1 cellular context compared by ENCODE assay signal in genomic region chr19:8412783-8413592, GRCh38.
A peak's percentile ranks its signal among the peaks of the same experiment; 100 is the strongest.
TF ChIP-seq lines count a peak whose summit lies in the region.

Gene MARCHF2 (plus strand): TSS chr19:8413305. CDS start chr19:8421841, 8,536 bp downstream.

TF ChIP-seq in HepG2, 621 proteins besides CTCF, POLR2A, EP300 and RAD21 (continued from another document and continues in another):
- TF ChIP-seq, protein P1, sequence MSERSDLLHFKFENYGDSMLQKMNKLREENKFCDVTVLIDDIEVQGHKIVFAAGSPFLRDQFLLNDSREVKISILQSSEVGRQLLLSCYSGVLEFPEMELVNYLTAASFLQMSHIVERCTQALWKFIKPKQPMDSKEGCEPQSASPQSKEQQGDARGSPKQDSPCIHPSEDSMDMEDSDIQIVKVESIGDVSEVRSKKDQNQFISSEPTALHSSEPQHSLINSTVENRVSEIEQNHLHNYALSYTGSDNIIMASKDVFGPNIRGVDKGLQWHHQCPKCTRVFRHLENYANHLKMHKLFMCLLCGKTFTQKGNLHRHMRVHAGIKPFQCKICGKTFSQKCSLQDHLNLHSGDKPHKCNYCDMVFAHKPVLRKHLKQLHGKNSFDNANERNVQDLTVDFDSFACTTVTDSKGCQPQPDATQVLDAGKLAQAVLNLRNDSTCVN (CRISPR knock-in tag; IDR thresholded peaks at IDR 0.05; ENCODE audit: borderline replicate concordance), result no peak
- no peak for TF ChIP-seq ZNF629 (CRISPR knock-in tag; conservative IDR thresholded peaks at IDR 0.05)
- TF ChIP-seq SP5 (CRISPR knock-in tag; IDR thresholded peaks at IDR 0.05; ENCODE audit: borderline replicate concordance, low read depth), result peak; percentile 56; the same call in 1 of the 2 replicates
- no peak for TF ChIP-seq TBP (CRISPR knock-in tag; IDR thresholded peaks at IDR 0.05)
- TF ChIP-seq, protein P2, sequence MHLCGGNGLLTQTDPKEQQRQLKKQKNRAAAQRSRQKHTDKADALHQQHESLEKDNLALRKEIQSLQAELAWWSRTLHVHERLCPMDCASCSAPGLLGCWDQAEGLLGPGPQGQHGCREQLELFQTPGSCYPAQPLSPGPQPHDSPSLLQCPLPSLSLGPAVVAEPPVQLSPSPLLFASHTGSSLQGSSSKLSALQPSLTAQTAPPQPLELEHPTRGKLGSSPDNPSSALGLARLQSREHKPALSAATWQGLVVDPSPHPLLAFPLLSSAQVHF (CRISPR knock-in tag; IDR thresholded peaks at IDR 0.05), result no peak
- peak; percentile 53 for TF ChIP-seq STAG1 (CRISPR knock-in tag; IDR thresholded peaks at IDR 0.05)
- TF ChIP-seq ZFP36 (IDR thresholded peaks at IDR 0.05; ENCODE audit: borderline replicate concordance, low read depth, low read length, partially characterized antibody), result no peak
- no peak for TF ChIP-seq ZNF652 (CRISPR knock-in tag; IDR thresholded peaks at IDR 0.05; ENCODE audit: borderline replicate concordance, low read depth)
- TF ChIP-seq ZNF777 (CRISPR knock-in tag; IDR thresholded peaks at IDR 0.05), result no peak
- no peak for TF ChIP-seq ZNF501 (CRISPR knock-in tag; IDR thresholded peaks at IDR 0.05)
- TF ChIP-seq ZNF574 (CRISPR knock-in tag; IDR thresholded peaks at IDR 0.05), result peak; percentile 20; the same call in 1 of the 2 replicates
- TF ChIP-seq RBAK (CRISPR knock-in tag; IDR thresholded peaks at IDR 0.05), result no peak
- peak; percentile 74 for TF ChIP-seq ZFX (CRISPR knock-in tag; IDR thresholded peaks at IDR 0.05; ENCODE audit: low read depth)
- TF ChIP-seq SCMH1 (CRISPR knock-in tag; IDR thresholded peaks at IDR 0.05; ENCODE audit: borderline replicate concordance), result no peak
- peak; percentile 66 for TF ChIP-seq ARID3A (IDR thresholded peaks at IDR 0.05; ENCODE audit: low read depth, low read length)
- TF ChIP-seq MBNL3 (CRISPR knock-in tag; conservative IDR thresholded peaks at IDR 0.05), result no peak
- no peak for TF ChIP-seq ZNF749 (CRISPR knock-in tag; IDR thresholded peaks at IDR 0.05; ENCODE audit: borderline replicate concordance)
- TF ChIP-seq NFKB2 (CRISPR knock-in tag; IDR thresholded peaks at IDR 0.05; ENCODE audit: borderline replicate concordance), result no peak
- TF ChIP-seq KAT8 (CRISPR knock-in tag; IDR thresholded peaks at IDR 0.05), result 0 out of 2 replicates have a peak, but pooled peaks have one; percentile 27
- no peak for TF ChIP-seq YEATS4 (CRISPR knock-in tag; IDR thresholded peaks at IDR 0.05; ENCODE audit: borderline replicate concordance)
- TF ChIP-seq THAP11 (CRISPR knock-in tag; IDR thresholded peaks at IDR 0.05), result 0 out of 2 replicates have a peak, but pooled peaks have one; percentile 37
- TF ChIP-seq, protein P3, sequence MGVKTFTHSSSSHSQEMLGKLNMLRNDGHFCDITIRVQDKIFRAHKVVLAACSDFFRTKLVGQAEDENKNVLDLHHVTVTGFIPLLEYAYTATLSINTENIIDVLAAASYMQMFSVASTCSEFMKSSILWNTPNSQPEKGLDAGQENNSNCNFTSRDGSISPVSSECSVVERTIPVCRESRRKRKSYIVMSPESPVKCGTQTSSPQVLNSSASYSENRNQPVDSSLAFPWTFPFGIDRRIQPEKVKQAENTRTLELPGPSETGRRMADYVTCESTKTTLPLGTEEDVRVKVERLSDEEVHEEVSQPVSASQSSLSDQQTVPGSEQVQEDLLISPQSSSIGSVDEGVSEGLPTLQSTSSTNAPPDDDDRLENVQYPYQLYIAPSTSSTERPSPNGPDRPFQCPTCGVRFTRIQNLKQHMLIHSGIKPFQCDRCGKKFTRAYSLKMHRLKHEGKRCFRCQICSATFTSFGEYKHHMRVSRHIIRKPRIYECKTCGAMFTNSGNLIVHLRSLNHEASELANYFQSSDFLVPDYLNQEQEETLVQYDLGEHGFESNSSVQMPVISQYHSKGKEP (CRISPR knock-in tag; IDR thresholded peaks at IDR 0.05), result no peak
- TF ChIP-seq CAMTA2 (CRISPR knock-in tag; IDR thresholded peaks at IDR 0.05; ENCODE audit: borderline replicate concordance), result no peak
- TF ChIP-seq SMYD3 (CRISPR knock-in tag; IDR thresholded peaks at IDR 0.05), result no peak
- TF ChIP-seq HES4 (CRISPR knock-in tag; IDR thresholded peaks at IDR 0.05; ENCODE audit: borderline replicate concordance), result no peak
- peak; percentile 49; the same call in 1 of the 2 replicates for TF ChIP-seq ZNF788 (CRISPR knock-in tag; IDR thresholded peaks at IDR 0.05; ENCODE audit: borderline replicate concordance)
- TF ChIP-seq, protein P4, sequence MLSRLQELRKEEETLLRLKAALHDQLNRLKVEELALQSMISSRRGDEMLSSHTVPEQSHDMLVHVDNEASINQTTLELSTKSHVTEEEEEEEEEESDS (CRISPR knock-in tag; IDR thresholded peaks at IDR 0.05; ENCODE audit: borderline replicate concordance), result no peak
- no peak for TF ChIP-seq TCF7L2 (IDR thresholded peaks at IDR 0.05; ENCODE audit: low read depth, low read length)
- no peak for TF ChIP-seq CREBL2 (CRISPR knock-in tag; IDR thresholded peaks at IDR 0.05; ENCODE audit: borderline replicate concordance)
- TF ChIP-seq, protein P5, sequence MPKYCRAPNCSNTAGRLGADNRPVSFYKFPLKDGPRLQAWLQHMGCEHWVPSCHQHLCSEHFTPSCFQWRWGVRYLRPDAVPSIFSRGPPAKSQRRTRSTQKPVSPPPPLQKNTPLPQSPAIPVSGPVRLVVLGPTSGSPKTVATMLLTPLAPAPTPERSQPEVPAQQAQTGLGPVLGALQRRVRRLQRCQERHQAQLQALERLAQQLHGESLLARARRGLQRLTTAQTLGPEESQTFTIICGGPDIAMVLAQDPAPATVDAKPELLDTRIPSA (CRISPR knock-in tag; IDR thresholded peaks at IDR 0.05; ENCODE audit: borderline replicate concordance), result no peak
- TF ChIP-seq DRAP1 (CRISPR knock-in tag; IDR thresholded peaks at IDR 0.05), result peak; percentile 69
- no peak for TF ChIP-seq ZNF567 (CRISPR knock-in tag; IDR thresholded peaks at IDR 0.05; ENCODE audit: borderline replicate concordance)
- TF ChIP-seq, protein P6, sequence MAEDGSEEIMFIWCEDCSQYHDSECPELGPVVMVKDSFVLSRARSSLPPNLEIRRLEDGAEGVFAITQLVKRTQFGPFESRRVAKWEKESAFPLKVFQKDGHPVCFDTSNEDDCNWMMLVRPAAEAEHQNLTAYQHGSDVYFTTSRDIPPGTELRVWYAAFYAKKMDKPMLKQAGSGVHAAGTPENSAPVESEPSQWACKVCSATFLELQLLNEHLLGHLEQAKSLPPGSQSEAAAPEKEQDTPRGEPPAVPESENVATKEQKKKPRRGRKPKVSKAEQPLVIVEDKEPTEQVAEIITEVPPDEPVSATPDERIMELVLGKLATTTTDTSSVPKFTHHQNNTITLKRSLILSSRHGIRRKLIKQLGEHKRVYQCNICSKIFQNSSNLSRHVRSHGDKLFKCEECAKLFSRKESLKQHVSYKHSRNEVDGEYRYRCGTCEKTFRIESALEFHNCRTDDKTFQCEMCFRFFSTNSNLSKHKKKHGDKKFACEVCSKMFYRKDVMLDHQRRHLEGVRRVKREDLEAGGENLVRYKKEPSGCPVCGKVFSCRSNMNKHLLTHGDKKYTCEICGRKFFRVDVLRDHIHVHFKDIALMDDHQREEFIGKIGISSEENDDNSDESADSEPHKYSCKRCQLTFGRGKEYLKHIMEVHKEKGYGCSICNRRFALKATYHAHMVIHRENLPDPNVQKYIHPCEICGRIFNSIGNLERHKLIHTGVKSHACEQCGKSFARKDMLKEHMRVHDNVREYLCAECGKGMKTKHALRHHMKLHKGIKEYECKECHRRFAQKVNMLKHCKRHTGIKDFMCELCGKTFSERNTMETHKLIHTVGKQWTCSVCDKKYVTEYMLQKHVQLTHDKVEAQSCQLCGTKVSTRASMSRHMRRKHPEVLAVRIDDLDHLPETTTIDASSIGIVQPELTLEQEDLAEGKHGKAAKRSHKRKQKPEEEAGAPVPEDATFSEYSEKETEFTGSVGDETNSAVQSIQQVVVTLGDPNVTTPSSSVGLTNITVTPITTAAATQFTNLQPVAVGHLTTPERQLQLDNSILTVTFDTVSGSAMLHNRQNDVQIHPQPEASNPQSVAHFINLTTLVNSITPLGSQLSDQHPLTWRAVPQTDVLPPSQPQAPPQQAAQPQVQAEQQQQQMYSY (CRISPR knock-in tag; IDR thresholded peaks at IDR 0.05), result no peak
- TF ChIP-seq ATAD3A (CRISPR knock-in tag; IDR thresholded peaks at IDR 0.05), result no peak
- TF ChIP-seq ZNF772 (CRISPR knock-in tag; IDR thresholded peaks at IDR 0.05), result no peak
- TF ChIP-seq HNF4A (CRISPR knock-in tag; IDR thresholded peaks at IDR 0.05), result no peak
- TF ChIP-seq ZMAT5 (CRISPR knock-in tag; IDR thresholded peaks at IDR 0.05; ENCODE audit: borderline replicate concordance, low read depth), result no peak
- no peak for TF ChIP-seq ZNF253 (CRISPR knock-in tag; IDR thresholded peaks at IDR 0.05; ENCODE audit: borderline replicate concordance)
- TF ChIP-seq CBX1 (IDR thresholded peaks at IDR 0.05; ENCODE audit: low read depth), result no peak
- peak; percentile 52; the same call in 1 of the 2 replicates for TF ChIP-seq MAZ (IDR thresholded peaks at IDR 0.05; ENCODE audit: borderline replicate concordance, low read depth, low read length)
- no peak for TF ChIP-seq MAZ (CRISPR knock-in tag; IDR thresholded peaks at IDR 0.05; ENCODE audit: low read depth)
- TF ChIP-seq, protein P7, sequence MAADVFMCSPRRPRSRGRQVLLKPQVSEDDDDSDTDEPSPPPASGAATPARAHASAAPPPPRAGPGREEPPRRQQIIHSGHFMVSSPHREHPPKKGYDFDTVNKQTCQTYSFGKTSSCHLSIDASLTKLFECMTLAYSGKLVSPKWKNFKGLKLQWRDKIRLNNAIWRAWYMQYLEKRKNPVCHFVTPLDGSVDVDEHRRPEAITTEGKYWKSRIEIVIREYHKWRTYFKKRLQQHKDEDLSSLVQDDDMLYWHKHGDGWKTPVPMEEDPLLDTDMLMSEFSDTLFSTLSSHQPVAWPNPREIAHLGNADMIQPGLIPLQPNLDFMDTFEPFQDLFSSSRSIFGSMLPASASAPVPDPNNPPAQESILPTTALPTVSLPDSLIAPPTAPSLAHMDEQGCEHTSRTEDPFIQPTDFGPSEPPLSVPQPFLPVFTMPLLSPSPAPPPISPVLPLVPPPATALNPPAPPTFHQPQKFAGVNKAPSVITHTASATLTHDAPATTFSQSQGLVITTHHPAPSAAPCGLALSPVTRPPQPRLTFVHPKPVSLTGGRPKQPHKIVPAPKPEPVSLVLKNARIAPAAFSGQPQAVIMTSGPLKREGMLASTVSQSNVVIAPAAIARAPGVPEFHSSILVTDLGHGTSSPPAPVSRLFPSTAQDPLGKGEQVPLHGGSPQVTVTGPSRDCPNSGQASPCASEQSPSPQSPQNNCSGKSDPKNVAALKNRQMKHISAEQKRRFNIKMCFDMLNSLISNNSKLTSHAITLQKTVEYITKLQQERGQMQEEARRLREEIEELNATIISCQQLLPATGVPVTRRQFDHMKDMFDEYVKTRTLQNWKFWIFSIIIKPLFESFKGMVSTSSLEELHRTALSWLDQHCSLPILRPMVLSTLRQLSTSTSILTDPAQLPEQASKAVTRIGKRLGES (CRISPR knock-in tag; IDR thresholded peaks at IDR 0.05; ENCODE audit: borderline replicate concordance), result no peak
- no peak for TF ChIP-seq ZNF30 (CRISPR knock-in tag; IDR thresholded peaks at IDR 0.05)
- no peak for TF ChIP-seq RARA (CRISPR knock-in tag; IDR thresholded peaks at IDR 0.05)
- TF ChIP-seq SIN3B (IDR thresholded peaks at IDR 0.05; ENCODE audit: low read length), result no peak
- no peak for TF ChIP-seq ZFP37 (CRISPR knock-in tag; IDR thresholded peaks at IDR 0.05; ENCODE audit: borderline replicate concordance)
- TF ChIP-seq TBL1XR1 (IDR thresholded peaks at IDR 0.05; ENCODE audit: borderline replicate concordance, low read length, partially characterized antibody), result no peak
- TF ChIP-seq ZBTB7A (CRISPR knock-in tag; IDR thresholded peaks at IDR 0.05), result no peak
